In the genomic region with DNA sequence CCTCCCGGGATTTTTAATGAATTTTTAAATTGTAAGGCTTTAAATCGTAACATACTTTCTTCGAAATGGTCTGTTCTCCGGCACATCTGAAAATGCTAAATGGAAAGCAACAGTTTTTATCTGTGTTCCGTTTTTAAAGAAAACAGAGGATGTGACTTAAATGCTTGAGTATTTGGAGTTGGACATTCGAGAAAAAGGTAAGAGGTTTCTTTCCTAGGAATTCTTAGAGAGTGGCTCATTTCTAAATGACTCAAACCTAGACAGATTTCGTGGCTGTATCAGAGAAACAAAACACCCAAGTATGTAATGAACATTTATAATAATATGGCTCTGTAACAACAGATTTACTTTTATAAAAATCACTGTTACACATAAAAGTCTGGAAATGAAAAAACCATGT, we compare ENCODE assay signal across 26 cellular contexts.
A peak's percentile ranks its signal among the peaks of the same experiment; 100 is the strongest.
DNase-seq lines count a peak whose midpoint lies in the region; ATAC-seq, FAIRE-seq and TF ChIP-seq lines count a peak whose summit lies in the region.
"Had no signal": no experiment of that assay in that cellular context is flagged by ENCODE, and none has a peak within 500 bp of the region (broad histone marks: within the 10 kb centered on the region; RNA-seq: fewer than 3 reads in every experiment).

No MANE protein-coding gene starts in this region.

- H3K79me1 ChIP-seq in IMR-90 (ENCODE audit: low read depth in 1 of 2, low read length in 2 of 2): no peaks in the 10 kb centered on the region

- H3K56ac ChIP-seq in IMR-90 (ENCODE audit: extremely low read depth, insufficient read depth, low read length): no peak overlapping the region

- no peak overlapping the region for H3K4me3 Mint-ChIP-seq in astrocyte (ENCODE audit: unreplicated experiment)
- H3K4me3 Mint-ChIP-seq in neural progenitor cell: no peak overlapping the region
- H3K4me3 Mint-ChIP-seq: activated naive CD8-positive, alpha-beta T cell; CD4-positive, alpha-beta T cell; nephron; T-helper 2 cell treated with Interferon-gamma antibody and Interleukin-4, amounts not matched to agents 5 μg/mL and 100 μg/mL, for 36 hours had no signal

- dilution Hi-C loops in IMR-90 (cut with HindIII; ENCODE audit: low sequenced_read_pairs, unreplicated experiment): no loop called here

- no peak overlapping the region for H3K27ac ChIP-seq in IMR-90 (ENCODE audit: insufficient read depth, low read length)
- peak overlapping the region; percentile 81 for H3K27ac ChIP-seq in astrocyte (ENCODE audit: low read depth, low read length)
- no peak overlapping the region for H3K27ac ChIP-seq in neural progenitor cell
- H3K27ac ChIP-seq in right cardiac atrium (ENCODE audit: low read length): no peak overlapping the region
- no peak overlapping the region for H3K27ac ChIP-seq in Karpas-422 (ENCODE audit: low read length)
- H3K27ac ChIP-seq: dorsolateral prefrontal cortex, parathyroid adenoma, sigmoid colon, suprapubic skin had no signal

- H4K5ac ChIP-seq in IMR-90 (ENCODE audit: low read depth, low read length): no peak overlapping the region

- peaks cover 50% of the 10 kb centered on the region for H3K4me1 Mint-ChIP-seq in astrocyte (ENCODE audit: low read depth, unreplicated experiment)
- H3K4me1 Mint-ChIP-seq in neural progenitor cell: peaks cover 12% of the 10 kb centered on the region
- H3K4me1 Mint-ChIP-seq: nephron had no signal

- intact Hi-C loops in IMR-90 (cut with micrococcal nuclease) (no loop called here), right cardiac atrium (cut with DNase I) (no loop called here)

- DNase-seq in A172 (ENCODE audit: low spot score): peak; percentile 12
- DNase-seq in IMR-90: peak; percentile 70
- DNase-seq in astrocyte (ENCODE audit: low read depth): peak; percentile 89
- peak; percentile 2 for DNase-seq in glomerular visceral epithelial cell (ENCODE audit: extremely low spot score)
- no peak for DNase-seq in neural progenitor cell (ENCODE audit: low spot score)
- no peak for DNase-seq in NCI-H2196 (lab: John Stamatoyannopoulos, UW; ENCODE audit: unreplicated experiment)
- DNase-seq in right cardiac atrium: no peak
- DNase-seq in Karpas-422: no peak
- DNase-seq: 8988T; activated CD4-positive, alpha-beta T cell treated with anti-CD3 and anti-CD28 coated beads for 4 hours; activated T-cell treated with anti-CD3 and anti-CD28 coated beads for 4 hours; CD4-positive, alpha-beta T cell; cerebellar nuclear complex; dorsolateral prefrontal cortex; H7; KBM-7; kidney; NCI-H1436; NCI-H2081 treated with DMSO at 0.1 percent for 48 hours; sigmoid colon; stimulated activated naive CD4-positive, alpha-beta T cell had no signal

- H2BK5ac ChIP-seq in IMR-90 (ENCODE audit: low read depth, low read length, poor library complexity, severe bottlenecking): no peak overlapping the region

- no peak overlapping the region for H3K23ac ChIP-seq in IMR-90 (ENCODE audit: low read depth, low read length)

- no peak overlapping the region for H3K4me3 ChIP-seq in IMR-90 (ENCODE audit: insufficient read depth, low read depth, low read length)
- peak overlapping the region; percentile 5 for H3K4me3 ChIP-seq in astrocyte (ENCODE audit: insufficient read depth, low read depth, low read length)
- no peak overlapping the region for H3K4me3 ChIP-seq in neural progenitor cell
- H3K4me3 ChIP-seq in right cardiac atrium (ENCODE audit: low read length): no peak overlapping the region
- H3K4me3 ChIP-seq in Karpas-422 (ENCODE audit: low read length): no peak overlapping the region
- H3K4me3 ChIP-seq: dorsolateral prefrontal cortex, sigmoid colon, suprapubic skin had no signal

- H3K4me2 ChIP-seq in IMR-90 (ENCODE audit: low read depth, low read length) (no peak overlapping the region), astrocyte (ENCODE audit: low read length) (peak overlapping the region; percentile 75), neural progenitor cell (no peak overlapping the region), Karpas-422 (ENCODE audit: low read depth, low read length, poor library complexity, severe bottlenecking) (no peak overlapping the region)

- H3K27ac Mint-ChIP-seq in astrocyte (ENCODE audit: unreplicated experiment) (peak overlapping the region; percentile 50), neural progenitor cell (no peak overlapping the region)
- H3K27ac Mint-ChIP-seq: activated naive CD8-positive, alpha-beta T cell; CD4-positive, alpha-beta T cell; nephron; T-helper 2 cell treated with Interferon-gamma antibody and Interleukin-4, amounts not matched to agents 5 μg/mL and 100 μg/mL, for 36 hours had no signal

- POLR2A ChIA-PET in IMR-90 (lab: Charles Lee; ENCODE audit: unreplicated experiment): no interaction called here

- no peaks in the 10 kb centered on the region for H3K9me2 ChIP-seq in Karpas-422 (replicated peaks; ENCODE audit: insufficient read depth, low read length)

- H3K27me3 Mint-ChIP-seq in astrocyte (ENCODE audit: low read depth, unreplicated experiment) (no peaks in the 10 kb centered on the region), neural progenitor cell (ENCODE audit: insufficient read depth, low read depth) (peaks cover 2% of the 10 kb centered on the region)
- H3K27me3 Mint-ChIP-seq: activated naive CD8-positive, alpha-beta T cell; CD4-positive, alpha-beta T cell had no signal

- H3K27me3 ChIP-seq in IMR-90 (ENCODE audit: control insufficient read depth, insufficient read depth, low read length) (peaks cover 2% of the 10 kb centered on the region; the same call in 1 of the 2 replicates), astrocyte (ENCODE audit: insufficient read depth, low read length) (no peaks in the 10 kb centered on the region), neural progenitor cell (no peaks in the 10 kb centered on the region), right cardiac atrium (ENCODE audit: control insufficient read depth, insufficient read depth) (no peaks in the 10 kb centered on the region), Karpas-422 (ENCODE audit: low read length) (no peaks in the 10 kb centered on the region)
- H3K27me3 ChIP-seq: dorsolateral prefrontal cortex, sigmoid colon, suprapubic skin had no signal

- H3K9me3 ChIP-seq in IMR-90 (ENCODE audit: control insufficient read depth, insufficient read depth, low read length) (no peaks in the 10 kb centered on the region), astrocyte (ENCODE audit: insufficient read depth, low read depth, low read length) (no peaks in the 10 kb centered on the region), neural progenitor cell (ENCODE audit: low read depth) (no peaks in the 10 kb centered on the region), right cardiac atrium (ENCODE audit: control insufficient read depth, low read length) (no peaks in the 10 kb centered on the region), Karpas-422 (ENCODE audit: low read length) (no peaks in the 10 kb centered on the region)
- H3K9me3 ChIP-seq: sigmoid colon, suprapubic skin had no signal

- H4K91ac ChIP-seq in IMR-90 (ENCODE audit: insufficient read depth, low read depth, low read length): no peak overlapping the region

- H3K9ac ChIP-seq in IMR-90 (ENCODE audit: low read depth, low read length) (no peak overlapping the region), astrocyte (ENCODE audit: low read length) (peak overlapping the region; percentile 50), neural progenitor cell (no peak overlapping the region), Karpas-422 (ENCODE audit: low read length) (no peak overlapping the region)
- H3K9ac ChIP-seq: parathyroid adenoma had no signal

- H3K4ac ChIP-seq in IMR-90 (ENCODE audit: low read depth, low read length): no peak overlapping the region; the same call in 1 of the 2 replicates

- H4K20me1 ChIP-seq in IMR-90 (ENCODE audit: insufficient read depth, low read length) (no peaks in the 10 kb centered on the region), astrocyte (ENCODE audit: insufficient read depth, low read length) (no peaks in the 10 kb centered on the region), neural progenitor cell (ENCODE audit: low read depth) (no peaks in the 10 kb centered on the region), Karpas-422 (ENCODE audit: insufficient read depth, low read depth, low read length) (no peaks in the 10 kb centered on the region)

- no peak overlapping the region for H2AFZ ChIP-seq in IMR-90 (replicated peaks; ENCODE audit: low read length, poor library complexity)
- peak overlapping the region; percentile 27 for H2AFZ ChIP-seq in astrocyte (ENCODE audit: low read depth, low read length)
- H2AFZ ChIP-seq in neural progenitor cell (replicated peaks): no peak overlapping the region
- no peak overlapping the region for H2AFZ ChIP-seq in Karpas-422 (ENCODE audit: low read length)
- H2AFZ ChIP-seq: parathyroid adenoma had no signal

- TF ChIP-seq RAD21 in IMR-90 (IDR thresholded peaks at IDR 0.05; ENCODE audit: low read length): no peak

- ATAC-seq in IMR-90 (ENCODE audit: low read depth) (peak; percentile 29), right cardiac atrium (no peak)

- no peaks in the 10 kb centered on the region for H3K36me3 ChIP-seq in IMR-90 (ENCODE audit: control insufficient read depth, insufficient read depth, low read length)
- H3K36me3 ChIP-seq in astrocyte (ENCODE audit: insufficient read depth, low read length): no peaks in the 10 kb centered on the region
- H3K36me3 ChIP-seq in neural progenitor cell: no peaks in the 10 kb centered on the region
- no peaks in the 10 kb centered on the region for H3K36me3 ChIP-seq in Karpas-422 (ENCODE audit: insufficient read depth, low read length)
- H3K36me3 ChIP-seq: sigmoid colon, suprapubic skin had no signal

- H3K79me2 ChIP-seq in astrocyte (ENCODE audit: insufficient read depth, low read length): no peaks in the 10 kb centered on the region
- H3K79me2 ChIP-seq in neural progenitor cell (ENCODE audit: low read depth): no peaks in the 10 kb centered on the region
- no peaks in the 10 kb centered on the region for H3K79me2 ChIP-seq in Karpas-422 (ENCODE audit: low read length)
- H3K79me2 ChIP-seq: parathyroid adenoma had no signal

- H2AK9ac ChIP-seq in IMR-90 (replicated peaks; ENCODE audit: low read depth, low read length, poor library complexity): no peak overlapping the region

- no peaks in the 10 kb centered on the region for H3K36me3 Mint-ChIP-seq in astrocyte (ENCODE audit: low read depth, unreplicated experiment)
- H3K36me3 Mint-ChIP-seq in neural progenitor cell: no peaks in the 10 kb centered on the region
- H3K36me3 Mint-ChIP-seq: activated naive CD8-positive, alpha-beta T cell had no signal

- H3K9me3 Mint-ChIP-seq in astrocyte (ENCODE audit: unreplicated experiment): no peaks in the 10 kb centered on the region
- H3K9me3 Mint-ChIP-seq in neural progenitor cell: no peaks in the 10 kb centered on the region
- H3K9me3 Mint-ChIP-seq: CD4-positive, alpha-beta T cell; nephron; T-helper 2 cell treated with Interferon-gamma antibody and Interleukin-4, amounts not matched to agents 5 μg/mL and 100 μg/mL, for 36 hours had no signal

- peak; percentile 89 for FAIRE-seq in astrocyte (lab: Jason Lieb, UNC)
- FAIRE-seq: kidney had no signal

- H3K14ac ChIP-seq in IMR-90 (replicated peaks; ENCODE audit: low read depth, low read length): no peak overlapping the region; the same call in 1 of the 2 replicates

- H3F3A ChIP-seq in neural progenitor cell (ENCODE audit: low read depth): no peaks in the 10 kb centered on the region

- TF ChIP-seq CTCF in IMR-90 (conservative IDR thresholded peaks at IDR 0.05; ENCODE audit: low read depth, low read length) (no peak), astrocyte (IDR thresholded peaks at IDR 0.05; ENCODE audit: insufficient read depth, low read depth, low read length) (no peak), neural progenitor cell (IDR thresholded peaks at IDR 0.05) (no peak)

- no peak overlapping the region for H2AK5ac ChIP-seq in IMR-90 (ENCODE audit: low read depth, low read length)

- no peak overlapping the region for H3K18ac ChIP-seq in IMR-90 (ENCODE audit: low read depth, low read length)

- no peak overlapping the region for H2BK120ac ChIP-seq in IMR-90 (ENCODE audit: low read depth, low read length)

- in situ Hi-C loops in IMR-90 (cut with MboI; ENCODE audit: low sequenced_read_pairs): no loop called here

- no peaks in the 10 kb centered on the region for H3K9me1 ChIP-seq in IMR-90 (ENCODE audit: insufficient read depth, low read length)

- H3K4me1 ChIP-seq in IMR-90 (ENCODE audit: control insufficient read depth, insufficient read depth, low read length) (peaks cover 3% of the 10 kb centered on the region; the same call in 1 of the 2 replicates), astrocyte (ENCODE audit: insufficient read depth, low read length) (peaks cover 44% of the 10 kb centered on the region), neural progenitor cell (no peaks in the 10 kb centered on the region), right cardiac atrium (ENCODE audit: control insufficient read depth, insufficient read depth, low read length) (no peaks in the 10 kb centered on the region), Karpas-422 (ENCODE audit: low read length) (no peaks in the 10 kb centered on the region)
- H3K4me1 ChIP-seq: parathyroid adenoma, sigmoid colon, suprapubic skin had no signal

- BruUV-seq in IMR-90 (replicated peaks; lab: Mats Ljungman, UMichigan): no TSS peak

- CTCF ChIA-PET in IMR-90 (lab: Yijun Ruan, JAX): no interaction called here

- peak overlapping the region in 1 of 2 experiments; percentile 17; a peak in 1 of 4 replicates for H4K8ac ChIP-seq in IMR-90 (ENCODE audit: low read depth in 2 of 2, low read length in 2 of 2)

- H2BK15ac ChIP-seq in IMR-90 (ENCODE audit: low read depth, low read length): 0 out of 3 replicates have a peak overlapping the region, but pooled peaks have one; percentile 11

- WGBS in IMR-90 (ENCODE audit: extremely low coverage in 2 of 2, insufficient read length in 1 of 2), 2 experiments: no CpG with 5 or more reads among the region's 7 CpGs
- WGBS in right cardiac atrium: 77% methylated on average over 7 of the region's 7 CpGs

- no peak for TF ChIP-seq POLR2A in IMR-90 (IDR thresholded peaks at IDR 0.05; ENCODE audit: low read depth, low read length)

- H2BK20ac ChIP-seq in IMR-90 (ENCODE audit: low read depth, low read length): peak overlapping the region; percentile 57; the same call in 1 of the 2 replicates

Comparison
In these comparisons a context has a peak if more than half of its experiments do, and no peak if none do; other contexts are left out.
1. DNase-seq: peak in A172 (single experiment), IMR-90 (single experiment), astrocyte (single experiment) and glomerular visceral epithelial cell (single experiment); none in neural progenitor cell (single experiment), NCI-H2196 (single experiment), right cardiac atrium (0 of 3) and Karpas-422 (single experiment).